ENCODE assay signal across 11 cellular contexts in the genomic region with DNA sequence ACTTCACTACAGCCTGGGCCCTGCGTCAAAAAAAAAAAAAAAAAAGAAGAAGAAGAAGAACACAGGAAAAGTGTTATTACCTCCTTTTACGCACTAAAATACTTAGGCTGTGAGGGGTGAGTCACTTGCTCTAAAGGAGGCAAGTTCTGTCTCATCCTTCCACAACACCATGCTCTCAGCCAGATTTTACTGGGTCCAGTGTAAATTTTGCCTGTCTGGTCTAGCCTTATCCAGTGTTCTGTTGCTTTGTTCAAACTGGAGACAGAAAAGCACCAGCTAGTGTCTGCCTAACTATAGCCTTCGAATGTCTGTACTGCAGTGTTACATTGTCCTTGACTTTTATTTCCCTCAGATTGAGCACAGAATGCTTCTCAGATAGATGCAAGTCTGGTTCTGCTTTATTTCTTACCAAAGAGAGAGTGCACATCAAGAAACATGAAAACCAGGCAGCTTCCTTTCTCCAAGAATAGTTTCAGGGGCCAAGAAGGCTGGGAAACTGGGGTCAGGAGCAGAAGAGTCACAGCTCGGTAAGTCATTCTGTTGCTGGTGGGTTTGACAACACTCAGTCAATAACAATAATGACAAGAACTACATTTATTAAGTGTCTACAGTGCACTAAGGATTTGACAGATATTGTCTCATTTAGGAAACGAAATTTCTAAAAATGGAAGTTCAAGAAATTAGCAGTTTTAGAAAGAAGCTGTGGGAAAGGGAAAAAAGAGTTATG. TPM values are rescaled to one million over a fixed set of nuclear protein-coding genes. Genes with fewer than 3 reads are reported as not detected.
A peak's percentile ranks its signal among the peaks of the same experiment; 100 is the strongest.
DNase-seq lines count a peak whose midpoint lies in the region; ATAC-seq lines count a peak whose summit lies in the region.
"Had no signal": no experiment of that assay in that cellular context is flagged by ENCODE, and none has a peak within 500 bp of the region (broad histone marks: within the 10 kb centered on the region; RNA-seq: fewer than 3 reads in every experiment).

No MANE protein-coding gene starts in this region.

- 52 to 60% methylated on average over 5 of the region's 5 CpGs for WGBS in aorta, 2 donors

- no peaks in the 10 kb centered on the region for H3K9me3 ChIP-seq in aorta (ENCODE audit: control insufficient read depth, low read length)
- H3K9me3 ChIP-seq: lower lobe of right lung had no signal

- H3K4me3 ChIP-seq in aorta (ENCODE audit: low read length in 2 of 2): no peak overlapping the region
- H3K4me3 ChIP-seq: lower lobe of right lung had no signal

- H3K4me1 ChIP-seq in aorta (ENCODE audit: control insufficient read depth in 1 of 2, insufficient read depth in 2 of 2, low read length in 2 of 2): no peaks in the 10 kb centered on the region
- H3K4me1 ChIP-seq: lower lobe of right lung had no signal

- H3K9me3 Mint-ChIP-seq in activated naive CD8-positive, alpha-beta T cell treated with anti-CD3 and anti-CD28 coated beads, Interleukin-2, amount 50 U/mL, for 24 hours: no peaks in the 10 kb centered on the region
- no peaks in the 10 kb centered on the region for H3K9me3 Mint-ChIP-seq in activated naive CD8-positive, alpha-beta T cell treated with anti-CD3 and anti-CD28 coated beads for 36 hours
- no peaks in the 10 kb centered on the region for H3K9me3 Mint-ChIP-seq in activated naive CD4-positive, alpha-beta T cell treated with anti-CD3 and anti-CD28 coated beads, Interleukin-2, amount 50 U/mL, for 72 hours

- H3K27me3 Mint-ChIP-seq in activated naive CD8-positive, alpha-beta T cell treated with anti-CD3 and anti-CD28 coated beads, Interleukin-2, amount 50 U/mL, for 24 hours: no peaks in the 10 kb centered on the region
- H3K27me3 Mint-ChIP-seq in activated naive CD8-positive, alpha-beta T cell treated with anti-CD3 and anti-CD28 coated beads for 36 hours: peaks cover 27% of the 10 kb centered on the region

- H3K4me3 Mint-ChIP-seq in activated naive CD8-positive, alpha-beta T cell treated with anti-CD3 and anti-CD28 coated beads, Interleukin-2, amount 50 U/mL, for 24 hours: no peak overlapping the region
- no peak overlapping the region for H3K4me3 Mint-ChIP-seq in activated naive CD8-positive, alpha-beta T cell treated with anti-CD3 and anti-CD28 coated beads for 36 hours

- no peaks in the 10 kb centered on the region for H3K36me3 Mint-ChIP-seq in activated naive CD8-positive, alpha-beta T cell treated with anti-CD3 and anti-CD28 coated beads, Interleukin-2, amount 50 U/mL, for 24 hours (ENCODE audit: low read depth)
- H3K36me3 Mint-ChIP-seq in activated naive CD8-positive, alpha-beta T cell treated with anti-CD3 and anti-CD28 coated beads for 36 hours: no peaks in the 10 kb centered on the region
- no peaks in the 10 kb centered on the region for H3K36me3 Mint-ChIP-seq in activated naive CD4-positive, alpha-beta T cell treated with anti-CD3 and anti-CD28 coated beads, Interleukin-2, amount 50 U/mL, for 72 hours

- H3K27ac ChIP-seq in epithelial cell of prostate: peak overlapping the region; percentile 94
- peak overlapping the region in 1 of 2 donors; percentile 15 for H3K27ac ChIP-seq in aorta (ENCODE audit: low read depth in 1 of 2, low read length in 2 of 2)
- H3K27ac ChIP-seq: lower lobe of right lung, VCaP had no signal

- intact Hi-C loops in aorta (cut with DNase I): no loop called here

- peaks cover 13% of the 10 kb centered on the region for H3K4me1 Mint-ChIP-seq in activated naive CD8-positive, alpha-beta T cell treated with anti-CD3 and anti-CD28 coated beads, Interleukin-2, amount 50 U/mL, for 24 hours
- H3K4me1 Mint-ChIP-seq in activated naive CD8-positive, alpha-beta T cell treated with anti-CD3 and anti-CD28 coated beads for 36 hours: no peaks in the 10 kb centered on the region

- DNase-seq in activated naive CD8-positive, alpha-beta T cell treated with anti-CD3 and anti-CD28 coated beads, Interleukin-2, amount 50 U/mL, for 24 hours: no peak
- no peak for DNase-seq in activated naive CD8-positive, alpha-beta T cell treated with anti-CD3 and anti-CD28 coated beads for 36 hours
- DNase-seq in epithelial cell of prostate (ENCODE audit: low read depth, low spot score): peak; percentile 71
- DNase-seq in aorta: no peak
- no peak for DNase-seq in DMS79 (lab: John Stamatoyannopoulos, UW)
- no peak for DNase-seq in activated CD4-positive, alpha-beta T cell treated with anti-CD3 and anti-CD28 coated beads for 1 hour
- no peak for DNase-seq in activated naive CD4-positive, alpha-beta T cell treated with anti-CD3 and anti-CD28 coated beads, Interleukin-2, amount 50 U/mL, for 72 hours (ENCODE audit: low spot score in 2 of 2)
- DNase-seq: lower lobe of right lung had no signal

- no peak for ATAC-seq in activated naive CD8-positive, alpha-beta T cell treated with anti-CD3 and anti-CD28 coated beads, Interleukin-2, amount 50 U/mL, for 24 hours
- ATAC-seq in HG03432 (IDR thresholded peaks at IDR 0.05; ENCODE audit: unreplicated experiment) (peak; percentile 57), aorta (ENCODE audit: low FRiP score) (peak; percentile 34)
- no peak for ATAC-seq in activated naive CD4-positive, alpha-beta T cell treated with anti-CD3 and anti-CD28 coated beads, Interleukin-2, amount 50 U/mL, for 72 hours

- no peaks in the 10 kb centered on the region for H3K36me3 ChIP-seq in aorta (ENCODE audit: control insufficient read depth in 1 of 2, insufficient read depth in 2 of 2, low read length in 1 of 2)
- H3K36me3 ChIP-seq: lower lobe of right lung had no signal

- no peaks in the 10 kb centered on the region for H3K27me3 ChIP-seq in aorta (ENCODE audit: control insufficient read depth in 1 of 2, insufficient read depth in 2 of 2, low read length in 1 of 2)

- peak overlapping the region; percentile 67 for H3K27ac Mint-ChIP-seq in activated naive CD8-positive, alpha-beta T cell treated with anti-CD3 and anti-CD28 coated beads, Interleukin-2, amount 50 U/mL, for 24 hours
- no peak overlapping the region for H3K27ac Mint-ChIP-seq in activated naive CD8-positive, alpha-beta T cell treated with anti-CD3 and anti-CD28 coated beads for 36 hours
- H3K27ac Mint-ChIP-seq in activated naive CD4-positive, alpha-beta T cell treated with anti-CD3 and anti-CD28 coated beads, Interleukin-2, amount 50 U/mL, for 72 hours: no peak overlapping the region

RNA-seq across cellular contexts. Expression of gene MSGN1, which starts 3.1 kb away (rescaled TPM):
- not detected for total RNA-seq in activated naive CD8-positive, alpha-beta T cell treated with anti-CD3 and anti-CD28 coated beads for 36 hours
- total RNA-seq in aorta: not detected
- polyA plus RNA-seq in aorta: not detected
- not detected for total RNA-seq in activated naive CD4-positive, alpha-beta T cell treated with anti-CD3 and anti-CD28 coated beads, Interleukin-2, amount 50 U/mL, for 72 hours
- total RNA-seq: lower lobe of right lung had no signal
- polyA plus RNA-seq: AG04450 had no signal

RNA-seq across cellular contexts. Expression of gene GEN1, which starts 59.2 kb away (rescaled TPM):
- 10 to 100 TPM; 24.1 to 26.7 TPM for total RNA-seq in activated naive CD8-positive, alpha-beta T cell treated with anti-CD3 and anti-CD28 coated beads for 36 hours
- total RNA-seq in aorta: 1 to 10 TPM; 3.5 to 5.5 TPM
- polyA plus RNA-seq in aorta: 1 to 10 TPM; 1.2 to 1.5 TPM
- 10 to 100 TPM; 17.9 to 31.5 TPM for total RNA-seq in activated naive CD4-positive, alpha-beta T cell treated with anti-CD3 and anti-CD28 coated beads, Interleukin-2, amount 50 U/mL, for 72 hours

RNA-seq across cellular contexts. Expression of gene SMC6, which starts 59.6 kb away (rescaled TPM):
- 10 to 100 TPM; 22.5 TPM for total RNA-seq in activated naive CD8-positive, alpha-beta T cell treated with anti-CD3 and anti-CD28 coated beads for 36 hours
- 10 to 100 TPM; 11.6 to 17.2 TPM for total RNA-seq in aorta
- polyA plus RNA-seq in aorta: 1 to 10 TPM; 5.5 to 5.7 TPM
- 10 to 100 TPM; 24.8 to 26.4 TPM for total RNA-seq in activated naive CD4-positive, alpha-beta T cell treated with anti-CD3 and anti-CD28 coated beads, Interleukin-2, amount 50 U/mL, for 72 hours

Comparison
In these comparisons a context has a peak if more than half of its experiments do, and no peak if none do; other contexts are left out.
1. ATAC-seq: peak in HG03432 (single experiment) and aorta (single experiment); none in activated naive CD8-positive, alpha-beta T cell treated with anti-CD3 and anti-CD28 coated beads, Interleukin-2, amount 50 U/mL, for 24 hours (single experiment) and activated naive CD4-positive, alpha-beta T cell treated with anti-CD3 and anti-CD28 coated beads, Interleukin-2, amount 50 U/mL, for 72 hours (0 of 2).